20 cellular contexts compared by ENCODE assay signal in genomic region chr1:199242601-199243000, GRCh38.
"Had no signal": no experiment of that assay in that cellular context is flagged by ENCODE, and none has a peak within 500 bp of the region (broad histone marks: within the 10 kb centered on the region; RNA-seq: fewer than 3 reads in every experiment).

No MANE protein-coding gene starts in this region.

- H3K4me3 Mint-ChIP-seq: activated T-helper 1 cell treated with anti-CD3 and anti-CD28 coated beads, Interleukin-12 subunit alpha, Interleukin-12 subunit beta, Interleukin-2, Interleukin-4 antibody, amounts not matched to agents 30 ng/mL and 10 ng/mL and 1 ng/mL, durations not matched to agents 14 hours and 24 hours and 36 hours; natural killer cell; stimulated activated memory B cell treated with anti-CD40 and anti-IgM and Interleukin-4, amounts not matched to agents 10 μg/mL and 1 μg/mL and 100 μg/mL, for 72 hours; T-cell had no signal

- H3K4me1 ChIP-seq: pancreas, right lobe of liver had no signal

- DNase-seq: activated CD4-positive, alpha-beta T cell treated with anti-CD3 and anti-CD28 coated beads, Interleukin-2, amount 50 U/mL, for 1 hour; activated CD4-positive, CD25-positive, alpha-beta regulatory T cell treated with anti-CD3 and anti-CD28 coated beads, Interleukin-2, amount 50 U/mL, for 72 hours; activated gamma-delta T cell treated with Interleukin-2 at 50 U/mL for 16 hours; dorsolateral prefrontal cortex; foreskin keratinocyte; natural killer cell; right lobe of liver; stimulated activated CD4-positive, alpha-beta T cell treated with anti-CD3 and anti-CD28 coated beads, Interleukin-4, amount 100 ng/mL, for 4 hours; T-cell; T1000 had no signal

- H3K36me3 Mint-ChIP-seq: activated naive CD4-positive, alpha-beta T cell treated with anti-CD3 and anti-CD28 coated beads, Interleukin-2, amount 50 U/mL, for 72 hours; natural killer cell; stimulated activated memory B cell treated with anti-CD40 and anti-IgM and Interleukin-4, amounts not matched to agents 10 μg/mL and 1 μg/mL and 100 μg/mL, for 72 hours; T-cell had no signal

- H3K36me3 ChIP-seq: neutrophil, pancreas, right lobe of liver, thoracic aorta had no signal

- H3K9me3 ChIP-seq: neutrophil, pancreas, right lobe of liver, thoracic aorta had no signal

- H3K4me3 ChIP-seq: dorsolateral prefrontal cortex, hepatocyte, pancreas, right lobe of liver, smooth muscle cell, thoracic aorta had no signal

- H3K9me3 Mint-ChIP-seq: activated naive CD4-positive, alpha-beta T cell treated with anti-CD3 and anti-CD28 coated beads, Interleukin-2, amount 50 U/mL, for 72 hours; activated T-helper 1 cell treated with anti-CD3 and anti-CD28 coated beads, Interleukin-12 subunit alpha, Interleukin-12 subunit beta, Interleukin-2, Interleukin-4 antibody, amounts not matched to agents 30 ng/mL and 10 ng/mL and 1 ng/mL, durations not matched to agents 14 hours and 24 hours and 36 hours; natural killer cell; T-cell had no signal

- H3K27me3 ChIP-seq: foreskin keratinocyte, hepatocyte, neutrophil, pancreas, right lobe of liver had no signal

- H3K27me3 Mint-ChIP-seq: stimulated activated memory B cell treated with anti-CD40 and anti-IgM and Interleukin-4, amounts not matched to agents 10 μg/mL and 1 μg/mL and 100 μg/mL, for 72 hours had no signal

- H3K27ac Mint-ChIP-seq: stimulated activated memory B cell treated with anti-CD40 and anti-IgM and Interleukin-4, amounts not matched to agents 10 μg/mL and 1 μg/mL and 100 μg/mL, for 72 hours; T-cell had no signal

- H3K27ac ChIP-seq: epithelial cell of prostate, foreskin keratinocyte, neutrophil, pancreas, right lobe of liver, thoracic aorta, VCaP had no signal

- H3K4me2 ChIP-seq: smooth muscle cell had no signal

- H3K79me2 ChIP-seq: hepatocyte had no signal

- H2AFZ ChIP-seq: hepatocyte had no signal

- FAIRE-seq: pancreas had no signal
